In the genomic region with DNA sequence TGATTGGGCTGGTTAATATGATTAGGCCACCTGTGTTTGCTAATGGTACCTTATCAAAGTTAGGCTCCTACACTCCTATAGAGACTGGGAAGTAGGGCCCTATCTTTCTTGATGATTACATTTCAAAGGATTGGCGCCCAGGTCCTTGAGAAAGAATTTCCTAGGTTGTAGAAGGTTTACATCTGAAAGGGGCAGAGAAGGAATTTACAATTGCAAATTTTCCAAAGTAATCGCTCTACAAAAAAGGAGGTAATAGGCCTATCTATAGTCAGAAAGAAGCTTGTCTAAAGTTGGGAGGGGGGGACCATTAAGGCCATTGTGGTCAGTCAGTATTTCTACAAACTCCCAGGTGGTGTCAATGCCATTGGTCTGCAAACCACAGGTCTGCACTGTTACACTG, we compare ENCODE assay signal across 28 cellular contexts.
"Had no signal": no experiment of that assay in that cellular context is flagged by ENCODE, and none has a peak within 500 bp of the region (broad histone marks: within the 10 kb centered on the region; RNA-seq: fewer than 3 reads in every experiment).

No MANE protein-coding gene starts in this region.

- H3K36me3 Mint-ChIP-seq: activated naive CD8-positive, alpha-beta T cell treated with anti-CD3 and anti-CD28 coated beads for 36 hours; brain; naive thymus-derived CD4-positive, alpha-beta T cell; neural progenitor cell; stimulated activated naive B cell treated with anti-CD40 and anti-IgM and Interleukin-4, amounts not matched to agents 10 μg/mL and 1 μg/mL and 100 μg/mL, for 72 hours had no signal

- DNase-seq: activated CD4-positive, alpha-beta T cell treated with anti-CD3 and anti-CD28 coated beads for 1 hour; activated CD4-positive, alpha-beta T cell treated with anti-CD3 and anti-CD28 coated beads, Interleukin-2, amount 50 U/mL, for 1 hour; activated naive CD4-positive, alpha-beta T cell treated with Interleukin-2 at 50 U/mL for 16 hours; activated naive CD8-positive, alpha-beta T cell treated with anti-CD3 and anti-CD28 coated beads for 36 hours; activated T-cell treated with anti-CD3 and anti-CD28 coated beads, Interleukin-2, amount 50 U/mL, for 24 hours; amygdala; caudate nucleus; effector memory CD4-positive, alpha-beta T cell; foreskin melanocyte; glutamatergic neuron; kidney glomerular epithelial cell; left lung; naive thymus-derived CD4-positive, alpha-beta T cell; posterior cingulate gyrus; small intestine; stimulated activated CD8-positive, alpha-beta memory T cell treated with anti-CD3 and anti-CD28 coated beads, Interleukin-4, amount 100 ng/mL, for 48 hours; stimulated activated naive B cell treated with anti-CD40 and anti-IgM and Interleukin-4, amounts not matched to agents 10 μg/mL and 1 μg/mL and 100 μg/mL, for 72 hours; trophoblast cell; uterus; WERI-Rb-1 had no signal

- H2AFZ ChIP-seq: hepatocyte, neural progenitor cell had no signal

- H3K9me3 ChIP-seq: left lung, uterus had no signal

- H3K4me2 ChIP-seq: hepatocyte, neural progenitor cell had no signal

- H3K27me3 ChIP-seq: hepatocyte, left lung, uterus had no signal

- H3K9me3 Mint-ChIP-seq: activated naive CD8-positive, alpha-beta T cell treated with anti-CD3 and anti-CD28 coated beads for 36 hours; activated T-cell treated with anti-CD3 and anti-CD28 coated beads, Interleukin-2, amount 50 U/mL, for 24 hours; activated T-helper 2 cell treated with anti-CD3 and anti-CD28 coated beads, Interferon-gamma antibody, Interleukin-2, Interleukin-4, amounts not matched to agents 10 μg/mL and 5 μg/mL and 100 μg/mL, durations not matched to agents 14 hours and 24 hours and 36 hours; brain; neural progenitor cell; stimulated activated naive B cell treated with anti-CD40 and anti-IgM and Interleukin-4, amounts not matched to agents 10 μg/mL and 1 μg/mL and 100 μg/mL, for 72 hours had no signal

- H3K27ac Mint-ChIP-seq: activated naive CD8-positive, alpha-beta T cell treated with anti-CD3 and anti-CD28 coated beads for 36 hours; activated T-cell treated with anti-CD3 and anti-CD28 coated beads, Interleukin-2, amount 50 U/mL, for 24 hours; activated T-helper 2 cell treated with anti-CD3 and anti-CD28 coated beads, Interferon-gamma antibody, Interleukin-2, Interleukin-4, amounts not matched to agents 10 μg/mL and 5 μg/mL and 100 μg/mL, durations not matched to agents 14 hours and 24 hours and 36 hours; brain; naive thymus-derived CD4-positive, alpha-beta T cell; neural progenitor cell; stimulated activated naive B cell treated with anti-CD40 and anti-IgM and Interleukin-4, amounts not matched to agents 10 μg/mL and 1 μg/mL and 100 μg/mL, for 72 hours had no signal

- H3K79me2 ChIP-seq: hepatocyte had no signal

- FAIRE-seq: endothelial cell of umbilical vein, small intestine had no signal

- H3K27ac ChIP-seq: hepatocyte, left lung, neural progenitor cell, uterus, WERI-Rb-1 had no signal

- H3K4me3 ChIP-seq: hepatocyte, left lung, lung, neural progenitor cell, uterus had no signal

- H3K4me1 Mint-ChIP-seq: activated naive CD8-positive, alpha-beta T cell treated with anti-CD3 and anti-CD28 coated beads for 36 hours; brain; naive thymus-derived CD4-positive, alpha-beta T cell; stimulated activated naive B cell treated with anti-CD40 and anti-IgM and Interleukin-4, amounts not matched to agents 10 μg/mL and 1 μg/mL and 100 μg/mL, for 72 hours had no signal

- H3K9ac ChIP-seq: neural progenitor cell had no signal

- H3K4me1 ChIP-seq: left lung, neural progenitor cell, uterus had no signal

- H3K36me3 ChIP-seq: left lung, neural progenitor cell, uterus, WERI-Rb-1 had no signal

- ATAC-seq: esophagus mucosa; left lung; naive thymus-derived CD4-positive, alpha-beta T cell; sciatic nerve; stimulated activated naive B cell treated with anti-CD40 and anti-IgM and Interleukin-4, amounts not matched to agents 10 μg/mL and 1 μg/mL and 100 μg/mL, for 72 hours had no signal

- H3K4me3 Mint-ChIP-seq: activated naive CD8-positive, alpha-beta T cell treated with anti-CD3 and anti-CD28 coated beads for 36 hours; activated T-cell treated with anti-CD3 and anti-CD28 coated beads, Interleukin-2, amount 50 U/mL, for 24 hours; brain; naive thymus-derived CD4-positive, alpha-beta T cell; neural progenitor cell; stimulated activated naive B cell treated with anti-CD40 and anti-IgM and Interleukin-4, amounts not matched to agents 10 μg/mL and 1 μg/mL and 100 μg/mL, for 72 hours had no signal

- H3K27me3 Mint-ChIP-seq: activated naive CD8-positive, alpha-beta T cell treated with anti-CD3 and anti-CD28 coated beads for 36 hours; activated T-cell treated with anti-CD3 and anti-CD28 coated beads, Interleukin-2, amount 50 U/mL, for 24 hours; brain; naive thymus-derived CD4-positive, alpha-beta T cell; stimulated activated naive B cell treated with anti-CD40 and anti-IgM and Interleukin-4, amounts not matched to agents 10 μg/mL and 1 μg/mL and 100 μg/mL, for 72 hours had no signal
